Comparison of ENCODE assay signal across 10 cellular contexts in the genomic region with DNA sequence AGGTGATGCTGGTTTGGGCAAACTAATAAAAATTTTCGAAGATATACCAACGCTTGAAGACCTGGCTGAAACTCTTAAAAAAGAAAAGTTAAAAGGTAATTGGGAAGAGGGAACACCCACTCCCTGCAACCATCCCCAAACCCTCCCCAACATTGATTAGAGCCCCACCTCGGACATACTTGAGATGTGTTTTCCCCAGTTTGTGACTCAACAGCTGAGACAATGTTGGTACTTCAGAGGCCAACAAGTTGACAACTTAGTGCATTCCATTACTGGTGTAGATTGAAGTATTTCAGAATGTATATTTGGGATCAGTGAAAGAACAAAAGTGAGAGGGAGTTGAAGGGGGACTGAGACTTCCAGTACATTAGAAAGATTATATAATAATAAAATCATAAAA. TPM values are rescaled to one million over a fixed set of nuclear protein-coding genes. Genes with fewer than 3 reads are reported as not detected.
A peak's percentile ranks its signal among the peaks of the same experiment; 100 is the strongest.
DNase-seq lines count a peak whose midpoint lies in the region; ATAC-seq and TF ChIP-seq lines count a peak whose summit lies in the region.
"Had no signal": no experiment of that assay in that cellular context is flagged by ENCODE, and none has a peak within 500 bp of the region (broad histone marks: within the 10 kb centered on the region; RNA-seq: fewer than 3 reads in every experiment).

No MANE protein-coding gene starts in this region.

- TF ChIP-seq CTCF in OCI-LY7 (conservative IDR thresholded peaks at IDR 0.05; ENCODE audit: low read length) (no peak), spleen (IDR thresholded peaks at IDR 0.05 in 8 of 11, conservative IDR thresholded peaks at IDR 0.05 in 3 of 11) (no peak), prostate gland (IDR thresholded peaks at IDR 0.05) (no peak)

- H3K9me2 ChIP-seq in OCI-LY7 (ENCODE audit: insufficient read depth, low read length) = no peaks in the 10 kb centered on the region

- no peaks in the 10 kb centered on the region for H3K9me3 Mint-ChIP-seq in activated CD4-positive, alpha-beta T cell treated with anti-CD3 and anti-CD28 coated beads for 36 hours (ENCODE audit: low read depth)

- no peaks in the 10 kb centered on the region for H4K20me1 ChIP-seq in OCI-LY7 (ENCODE audit: insufficient read depth, low read length)

- BruUV-seq in OCI-LY7 (replicated peaks; lab: Mats Ljungman, UMichigan) = no TSS peak

- DNase-seq in activated CD4-positive, alpha-beta T cell treated with anti-CD3 and anti-CD28 coated beads for 36 hours = peak; percentile 34
- DNase-seq in activated CD4-positive, alpha-beta T cell treated with anti-CD3 and anti-CD28 coated beads, Interleukin-2, amount 50 U/mL, for 4 hours = no peak
- no peak for DNase-seq in OCI-LY7 (ENCODE audit: low spot score)
- DNase-seq in effector memory CD4-positive, alpha-beta T cell = no peak
- DNase-seq in spleen = no peak
- DNase-seq in prostate gland (ENCODE audit: low spot score) = no peak
- no peak for DNase-seq in SJCRH30
- DNase-seq in NCI-H524 treated with DMSO at 0.1 percent for 48 hours (lab: John Stamatoyannopoulos, UW) = no peak
- DNase-seq: NCI-H2171 treated with DMSO at 0.1 percent for 48 hours had no signal

- ATAC-seq in activated CD4-positive, alpha-beta T cell treated with anti-CD3 and anti-CD28 coated beads for 36 hours = no peak

- peaks cover 90% of the 10 kb centered on the region for H3K36me3 Mint-ChIP-seq in activated CD4-positive, alpha-beta T cell treated with anti-CD3 and anti-CD28 coated beads for 36 hours (ENCODE audit: low read depth)

- peak overlapping the region; percentile 89 for H3K27ac ChIP-seq in OCI-LY7 (ENCODE audit: low read depth, low read length, poor library complexity, severe bottlenecking)
- H3K27ac ChIP-seq in effector memory CD4-positive, alpha-beta T cell (ENCODE audit: insufficient read depth, low read length, poor library complexity, severe bottlenecking) = peak overlapping the region; percentile 60
- H3K27ac ChIP-seq in spleen = peak overlapping the region in 7 of 8 donors; percentile 68 to 96 (median 94)
- H3K27ac ChIP-seq in prostate gland = no peak overlapping the region
- H3K27ac ChIP-seq in SJCRH30 = no peak overlapping the region
- H3K27ac ChIP-seq: thyroid gland had no signal

- peaks cover 96% of the 10 kb centered on the region for H3K79me2 ChIP-seq in OCI-LY7 (ENCODE audit: insufficient read depth, low read depth, low read length)

- no peaks in the 10 kb centered on the region for H3K27me3 ChIP-seq in effector memory CD4-positive, alpha-beta T cell (replicated peaks; ENCODE audit: control insufficient read depth, insufficient read depth, low read length, poor library complexity, severe bottlenecking)
- H3K27me3 ChIP-seq in spleen (replicated peaks in 1 of 7) (no peaks in the 10 kb centered on the region), prostate gland (replicated peaks; ENCODE audit: insufficient read depth) (no peaks in the 10 kb centered on the region), SJCRH30 (no peaks in the 10 kb centered on the region)
- H3K27me3 ChIP-seq: thyroid gland had no signal

- WGBS in spleen, 5 donors = 69 to 82% (median 78%) methylated on average over 3 of the region's 3 CpGs
- WGBS in prostate gland = 93% methylated on average over 3 of the region's 3 CpGs

- CTCF ChIA-PET in activated CD4-positive, alpha-beta T cell treated with anti-CD3 and anti-CD28 coated beads for 36 hours (lab: Charles Lee) = interaction anchor here (1.0 kb wide), 1 partner anchor 57 kb away, joined by 3 read pairs; no protein-coding TSS in a partner anchor
- CTCF ChIA-PET in OCI-LY7 (lab: Charles Lee; ENCODE audit: unreplicated experiment) = no interaction called here

- peak overlapping the region; percentile 88 for H3K4me3 ChIP-seq in OCI-LY7 (ENCODE audit: low read depth, low read length, poor library complexity, severe bottlenecking)
- peak overlapping the region; percentile 45 for H3K4me3 ChIP-seq in effector memory CD4-positive, alpha-beta T cell (ENCODE audit: insufficient read depth, low read depth, low read length, poor library complexity, severe bottlenecking)
- peak overlapping the region in 5 of 8 donors; percentile 1 to 83 (median 63) for H3K4me3 ChIP-seq in spleen
- H3K4me3 ChIP-seq in prostate gland = no peak overlapping the region
- no peak overlapping the region for H3K4me3 ChIP-seq in SJCRH30
- H3K4me3 ChIP-seq: thyroid gland had no signal

- peak overlapping the region; percentile 100 for H3K27ac Mint-ChIP-seq in activated CD4-positive, alpha-beta T cell treated with anti-CD3 and anti-CD28 coated beads for 36 hours

- H3K9me3 ChIP-seq in OCI-LY7 (ENCODE audit: low read length) (no peaks in the 10 kb centered on the region), spleen (no peaks in the 10 kb centered on the region), prostate gland (no peaks in the 10 kb centered on the region), SJCRH30 (replicated peaks) (no peaks in the 10 kb centered on the region)
- no peaks in the 10 kb centered on the region for H3K9me3 ChIP-seq in effector memory CD4-positive, alpha-beta T cell (ENCODE audit: control insufficient read depth, low read length)
- H3K9me3 ChIP-seq: thyroid gland had no signal

- intact Hi-C loops in activated CD4-positive, alpha-beta T cell treated with anti-CD3 and anti-CD28 coated beads for 36 hours (cut with DNase I, micrococcal nuclease) = loop anchor here (5.0 kb wide), 5 partner anchors 37 to 1878 kb away; a partner anchor contains a TSS
- intact Hi-C loops in OCI-LY7 (cut with micrococcal nuclease; ENCODE audit: unreplicated experiment) (loop anchor here (5.0 kb wide), 2 partner anchors 728 to 838 kb away; a partner anchor contains a TSS), spleen (cut with DNase I; ENCODE audit: low total_unique reads) (loop anchor here (10.0 kb wide), 1 partner anchor 50 kb away; no protein-coding TSS in a partner anchor), prostate gland (cut with DNase I) (no loop called here)

- peak overlapping the region; percentile 82 for H3K4me3 Mint-ChIP-seq in activated CD4-positive, alpha-beta T cell treated with anti-CD3 and anti-CD28 coated beads for 36 hours

- peaks cover 56% of the 10 kb centered on the region for H3K4me1 ChIP-seq in OCI-LY7 (ENCODE audit: insufficient read depth, low read length, poor library complexity, severe bottlenecking)
- H3K4me1 ChIP-seq in effector memory CD4-positive, alpha-beta T cell (ENCODE audit: control insufficient read depth, insufficient read depth, low read length, poor library complexity, severe bottlenecking) = peaks cover 25% of the 10 kb centered on the region
- peaks cover 50 to 86% (median 73%) of the 10 kb centered on the region in 6 donors for H3K4me1 ChIP-seq in spleen
- no peaks in the 10 kb centered on the region for H3K4me1 ChIP-seq in prostate gland (replicated peaks)
- peaks cover 7% of the 10 kb centered on the region; the same call in 1 of the 2 replicates for H3K4me1 ChIP-seq in SJCRH30

- no peaks in the 10 kb centered on the region for H3K27me3 Mint-ChIP-seq in activated CD4-positive, alpha-beta T cell treated with anti-CD3 and anti-CD28 coated beads for 36 hours

- POLR2A ChIA-PET in activated CD4-positive, alpha-beta T cell treated with anti-CD3 and anti-CD28 coated beads for 36 hours (lab: Charles Lee) = interaction anchor here (1.7 to 2.5 kb wide), 2 partner anchors 62 to 74 kb away, joined by 4 to 18 read pairs; a partner anchor contains a TSS
- POLR2A ChIA-PET in OCI-LY7 (lab: Charles Lee) = interaction anchor here (1.0 to 1.8 kb wide), 3 partner anchors 10 to 58 kb away, joined by 3 to 7 read pairs (median 5); no protein-coding TSS in a partner anchor

- peaks cover 41% of the 10 kb centered on the region for H3K4me1 Mint-ChIP-seq in activated CD4-positive, alpha-beta T cell treated with anti-CD3 and anti-CD28 coated beads for 36 hours

- peak overlapping the region; percentile 77 for H3K4me2 ChIP-seq in OCI-LY7 (ENCODE audit: low read length)

- H3K36me3 ChIP-seq in OCI-LY7 (ENCODE audit: insufficient read depth, low read length) = peaks cover 91% of the 10 kb centered on the region
- H3K36me3 ChIP-seq in effector memory CD4-positive, alpha-beta T cell (ENCODE audit: control insufficient read depth, insufficient read depth, low read length) = peaks cover 32% of the 10 kb centered on the region
- H3K36me3 ChIP-seq in spleen = peaks cover 9 to 65% (median 44%) of the 10 kb centered on the region in 6 donors
- no peaks in the 10 kb centered on the region for H3K36me3 ChIP-seq in prostate gland
- H3K36me3 ChIP-seq in SJCRH30 = peaks cover 21% of the 10 kb centered on the region

- H2AFZ ChIP-seq in OCI-LY7 (ENCODE audit: low read length) = no peak overlapping the region

- no peak for TF ChIP-seq POLR2A in spleen (IDR thresholded peaks at IDR 0.05)
- no peak for TF ChIP-seq POLR2A in prostate gland (IDR thresholded peaks at IDR 0.05)

RNA-seq across cellular contexts. Expression of a gene that starts 5.1 kb away (rescaled TPM):
- 100 to 1,000 TPM; 263 to 308 TPM for total RNA-seq in activated CD4-positive, alpha-beta T cell treated with anti-CD3 and anti-CD28 coated beads for 36 hours
- total RNA-seq in OCI-LY7 (2014; rRNA removed; shearing (Covaris generic)) = 96.5 and 99.3 TPM in 2 replicates
- total RNA-seq in OCI-LY7 (2022) (271 and 318 TPM in 2 replicates), spleen (100 to 1,000 TPM; 155 to 201 (median 175) TPM), prostate gland (10 to 100 TPM; 18.2 to 61.3 TPM)
- 100 to 1,000 TPM; 165 to 205 (median 186) TPM for polyA plus RNA-seq in spleen
- 55.5 and 63.8 TPM in 2 replicates for total RNA-seq in SJCRH30 (2014; rRNA removed; shearing (Covaris generic))

Comparison
In these comparisons a context has a peak if more than half of its experiments do, and no peak if none do; other contexts are left out.
1. H3K27ac ChIP-seq: peak in OCI-LY7 (single experiment), effector memory CD4-positive, alpha-beta T cell (single experiment) and spleen (7 of 8); none in prostate gland (0 of 2) and SJCRH30 (single experiment).
2. H3K4me3 ChIP-seq: peak in OCI-LY7 (single experiment), effector memory CD4-positive, alpha-beta T cell (single experiment) and spleen (5 of 8); none in prostate gland (0 of 2) and SJCRH30 (single experiment).